ENCODE assay signal across 11 cellular contexts in the genomic region with DNA sequence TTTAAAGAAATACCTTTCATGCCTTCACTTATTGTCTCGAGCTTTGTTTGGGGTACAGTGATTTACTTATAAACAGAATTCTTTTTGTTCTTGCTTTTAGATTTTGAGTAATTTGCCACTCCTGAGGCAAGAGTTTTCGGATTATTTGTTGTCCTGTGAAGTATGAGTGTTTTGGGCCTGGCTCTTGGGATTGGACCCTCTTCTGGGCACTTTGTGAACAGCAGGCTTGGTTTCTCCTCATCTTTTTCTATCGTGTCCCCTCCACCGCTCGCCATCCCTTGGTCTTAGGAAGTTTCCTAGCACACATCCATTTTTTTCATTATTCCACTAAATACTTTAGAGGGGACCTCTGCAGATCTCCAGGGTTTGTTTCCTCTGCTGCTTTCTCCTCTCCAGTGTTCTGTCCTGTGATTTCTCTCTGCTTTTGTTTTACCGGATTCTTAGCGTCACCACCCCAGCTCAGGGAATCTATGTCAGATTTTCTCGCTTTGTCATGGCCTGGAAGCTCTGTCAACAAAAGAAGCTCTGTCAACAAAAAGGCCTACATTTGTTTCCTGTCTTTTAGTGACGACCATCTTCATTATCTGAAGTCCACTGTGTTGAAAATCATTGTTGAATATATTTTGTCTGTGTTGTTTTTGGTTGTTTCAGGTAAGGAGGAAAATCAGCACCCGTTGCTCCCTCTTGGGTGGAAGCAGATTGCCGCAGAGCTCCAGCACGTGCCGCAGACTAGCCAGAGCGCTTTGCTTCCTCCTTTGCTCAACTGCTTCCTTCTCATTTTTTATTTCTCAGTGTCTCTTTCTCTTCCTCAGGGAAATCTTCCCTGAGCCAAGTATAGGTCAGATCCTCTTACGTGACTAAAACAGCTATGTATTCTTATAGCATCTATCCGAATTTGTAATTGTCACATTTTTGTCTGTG. TPM values are rescaled to one million over a fixed set of nuclear protein-coding genes. Genes with fewer than 3 reads are reported as not detected.
DNase-seq lines count a peak whose midpoint lies in the region; TF ChIP-seq lines count a peak whose summit lies in the region.
"Had no signal": no experiment of that assay in that cellular context is flagged by ENCODE, and none has a peak within 500 bp of the region (broad histone marks: within the 10 kb centered on the region; RNA-seq: fewer than 3 reads in every experiment).

No MANE protein-coding gene starts in this region.

- no peaks in the 10 kb centered on the region for H3K36me3 Mint-ChIP-seq in nephron progenitor cell (ENCODE audit: low read depth)
- H3K36me3 Mint-ChIP-seq in activated naive CD8-positive, alpha-beta T cell treated with anti-CD3 and anti-CD28 coated beads for 36 hours = no peaks in the 10 kb centered on the region

- no peaks in the 10 kb centered on the region for H3K9me3 Mint-ChIP-seq in nephron progenitor cell
- H3K9me3 Mint-ChIP-seq in activated naive CD8-positive, alpha-beta T cell treated with anti-CD3 and anti-CD28 coated beads for 36 hours = no peaks in the 10 kb centered on the region
- H3K9me3 Mint-ChIP-seq: activated CD4-positive, alpha-beta T cell treated with anti-CD3 and anti-CD28 coated beads, Interleukin-2, amount 10 ng/mL, durations not matched to agents 24 days and 14 days had no signal

- DNase-seq in GM12864 (ENCODE audit: low read depth) (no peak), MV-4-11 (lab: John Stamatoyannopoulos, UW) (peak; percentile 38), dermis blood vessel endothelial cell (peak; percentile 28), nephron progenitor cell (peak; percentile 32), DMS79 (lab: John Stamatoyannopoulos, UW) (no peak), NK-92 (lab: John Stamatoyannopoulos, UW; ENCODE audit: unreplicated experiment) (no peak)
- no peak for DNase-seq in activated naive CD8-positive, alpha-beta T cell treated with anti-CD3 and anti-CD28 coated beads for 36 hours
- DNase-seq in activated T-cell treated with anti-CD3 and anti-CD28 coated beads, Interleukin-2, amount 50 U/mL, for 48 hours = no peak
- DNase-seq: activated CD4-positive, alpha-beta T cell treated with anti-CD3 and anti-CD28 coated beads, Interleukin-2, amount 10 ng/mL, durations not matched to agents 24 days and 14 days; left lung; tibial artery had no signal

- peak overlapping the region; percentile 71 for H3K4me3 Mint-ChIP-seq in nephron progenitor cell
- H3K4me3 Mint-ChIP-seq in activated naive CD8-positive, alpha-beta T cell treated with anti-CD3 and anti-CD28 coated beads for 36 hours = no peak overlapping the region
- H3K4me3 Mint-ChIP-seq: activated CD4-positive, alpha-beta T cell treated with anti-CD3 and anti-CD28 coated beads, Interleukin-2, amount 10 ng/mL, durations not matched to agents 24 days and 14 days had no signal

- peaks cover 9% of the 10 kb centered on the region for H3K4me1 Mint-ChIP-seq in nephron progenitor cell
- no peaks in the 10 kb centered on the region for H3K4me1 Mint-ChIP-seq in activated naive CD8-positive, alpha-beta T cell treated with anti-CD3 and anti-CD28 coated beads for 36 hours
- H3K4me1 Mint-ChIP-seq: activated CD4-positive, alpha-beta T cell treated with anti-CD3 and anti-CD28 coated beads, Interleukin-2, amount 10 ng/mL, durations not matched to agents 24 days and 14 days had no signal

- peak; percentile 40 for TF ChIP-seq CTCF in GM12864 (IDR thresholded peaks at IDR 0.05; ENCODE audit: low read depth, low read length, missing control alignments)
- peak; percentile 49 for TF ChIP-seq CTCF in nephron progenitor cell (IDR thresholded peaks at IDR 0.05)

- no peak overlapping the region for H3K4me3 ChIP-seq in GM12864 (ENCODE audit: low read depth, low read length)
- H3K4me3 ChIP-seq: left lung, tibial artery had no signal

- H3K27ac Mint-ChIP-seq in nephron progenitor cell = no peak overlapping the region
- no peak overlapping the region for H3K27ac Mint-ChIP-seq in activated naive CD8-positive, alpha-beta T cell treated with anti-CD3 and anti-CD28 coated beads for 36 hours
- H3K27ac Mint-ChIP-seq: activated CD4-positive, alpha-beta T cell treated with anti-CD3 and anti-CD28 coated beads, Interleukin-2, amount 10 ng/mL, durations not matched to agents 24 days and 14 days had no signal

- H3K27me3 Mint-ChIP-seq in nephron progenitor cell (ENCODE audit: low read depth, poor library complexity) = peaks cover 13% of the 10 kb centered on the region
- H3K27me3 Mint-ChIP-seq in activated naive CD8-positive, alpha-beta T cell treated with anti-CD3 and anti-CD28 coated beads for 36 hours = peaks cover 37% of the 10 kb centered on the region

RNA-seq across cellular contexts. Expression of gene ANKRD62, which starts 27.8 kb away (rescaled TPM):
- total RNA-seq in dermis blood vessel endothelial cell = not detected in 2 replicates
- not detected for total RNA-seq in activated naive CD8-positive, alpha-beta T cell treated with anti-CD3 and anti-CD28 coated beads for 36 hours
- total RNA-seq: activated CD4-positive, alpha-beta T cell treated with anti-CD3 and anti-CD28 coated beads, Interleukin-2, amount 10 ng/mL, durations not matched to agents 24 days and 14 days had no signal

Comparison
In these comparisons a context has a peak if more than half of its experiments do, and no peak if none do; other contexts are left out.
1. DNase-seq: peak in MV-4-11 (single experiment), dermis blood vessel endothelial cell (single experiment) and nephron progenitor cell (single experiment); none in GM12864 (single experiment), activated naive CD8-positive, alpha-beta T cell treated with anti-CD3 and anti-CD28 coated beads for 36 hours (single experiment), activated T-cell treated with anti-CD3 and anti-CD28 coated beads, Interleukin-2, amount 50 U/mL, for 48 hours (0 of 2), DMS79 (single experiment) and NK-92 (single experiment).